In genomic region chr2:3904061-3904460, GRCh38 we compare ENCODE assay signal across 29 cellular contexts.
"Had no signal": no experiment of that assay in that cellular context is flagged by ENCODE, and none has a peak within 500 bp of the region (broad histone marks: within the 10 kb centered on the region; RNA-seq: fewer than 3 reads in every experiment).

No MANE protein-coding gene starts in this region.

- H3K27me3 ChIP-seq: colonic mucosa, esophagus muscularis mucosa, esophagus squamous epithelium, foreskin keratinocyte, gastrocnemius medialis, heart left ventricle had no signal

- DNase-seq: colonic mucosa; cortex of kidney; dermis blood vessel endothelial cell; dorsolateral prefrontal cortex; effector CD4-positive, alpha-beta T cell; effector CD8-positive, alpha-beta T cell; effector memory CD4-positive, alpha-beta T cell; effector memory CD8-positive, alpha-beta T cell; endodermal cell; erythroblast; esophagus squamous epithelium; foreskin fibroblast; foreskin keratinocyte; foreskin melanocyte; gastrocnemius medialis; glutamatergic neuron; head of caudate nucleus; heart left ventricle; heart right ventricle had no signal

- H3K27me3 Mint-ChIP-seq: dendritic cell treated with granulocyte-macrophage colony-stimulating factor and Interleukin-4, amounts not matched to agents 40 ng/mL and 50 ng/mL, for 4 days; effector memory CD8-positive, alpha-beta T cell had no signal

- H3K4me3 Mint-ChIP-seq: dendritic cell treated with granulocyte-macrophage colony-stimulating factor and Interleukin-4, amounts not matched to agents 40 ng/mL and 50 ng/mL, for 4 days; effector memory CD8-positive, alpha-beta T cell; endodermal cell had no signal

- H3K36me3 ChIP-seq: colonic mucosa, esophagus muscularis mucosa, esophagus squamous epithelium, gastrocnemius medialis, gastroesophageal sphincter, heart left ventricle, heart right ventricle had no signal

- H3K9me3 ChIP-seq: colonic mucosa, esophagus muscularis mucosa, gastrocnemius medialis had no signal

- ATAC-seq: effector memory CD8-positive, alpha-beta T cell; esophagus mucosa; foreskin keratinocyte; gastrocnemius medialis; gastroesophageal sphincter; heart left ventricle; heart right ventricle had no signal

- H3K4me1 ChIP-seq: colonic mucosa, esophagus muscularis mucosa, esophagus squamous epithelium, foreskin keratinocyte, gastrocnemius medialis, gastroesophageal sphincter, heart left ventricle, heart right ventricle had no signal

- FAIRE-seq: colon, endometrium, endothelial cell of umbilical vein, frontal cortex had no signal

- H3K27ac Mint-ChIP-seq: dendritic cell treated with granulocyte-macrophage colony-stimulating factor and Interleukin-4, amounts not matched to agents 40 ng/mL and 50 ng/mL, for 4 days; effector memory CD8-positive, alpha-beta T cell; endodermal cell had no signal

- H3K27ac ChIP-seq: colonic mucosa, coronary artery, dorsolateral prefrontal cortex, epithelial cell of prostate, esophagus muscularis mucosa, esophagus squamous epithelium, foreskin keratinocyte, gastrocnemius medialis, gastroesophageal sphincter, heart left ventricle, heart right ventricle had no signal

- H3K4me1 Mint-ChIP-seq: endodermal cell had no signal

- H3K4me3 ChIP-seq: colonic mucosa, coronary artery, dorsolateral prefrontal cortex, esophagus muscularis mucosa, esophagus squamous epithelium, gastrocnemius medialis, gastroesophageal sphincter, heart left ventricle, heart right ventricle had no signal
